ENCODE assay signal across 8 cellular contexts in genomic region chr19:42219812-42220750, GRCh38. TPM values are rescaled to one million over a fixed set of nuclear protein-coding genes. Genes with fewer than 3 reads are reported as not detected.
A peak's percentile ranks its signal among the peaks of the same experiment; 100 is the strongest.
DNase-seq lines count a peak whose midpoint lies in the region; ATAC-seq, FAIRE-seq and TF ChIP-seq lines count a peak whose summit lies in the region.

Gene ZNF526 (plus strand): TSS chr19:42220312. CDS start chr19:42224404, 4,092 bp downstream.

- H4K12ac ChIP-seq in trophoblast cell (ENCODE audit: low read depth, low read length): peak within 1 kb of the TSS; percentile 84

- peak within 1 kb of the TSS; percentile 85 for H2AFZ ChIP-seq in trophoblast cell (ENCODE audit: insufficient read depth, low read length, poor library complexity)

- peak; percentile 99 for FAIRE-seq in GM12892 (lab: Jason Lieb, UNC)

- H3K36me3 ChIP-seq in adipocyte (ENCODE audit: control insufficient read depth, insufficient read depth, low read length, severe bottlenecking) (peaks cover 10% of the 10 kb centered on the region), trophoblast cell (ENCODE audit: control insufficient read depth in 1 of 2, insufficient read depth in 2 of 2, low read length in 2 of 2) (peaks cover 17 to 18% of the 10 kb centered on the region in 2 experiments), transverse colon (peaks cover 0 to 8% (median 3%) of the 10 kb centered on the region in 4 donors)

- no peaks in the 10 kb centered on the region for H3K27me3 ChIP-seq in adipocyte (replicated peaks; ENCODE audit: control insufficient read depth, insufficient read depth, low read length)
- no peaks in the 10 kb centered on the region for H3K27me3 ChIP-seq in trophoblast cell (ENCODE audit: insufficient read depth, low read length)
- H3K27me3 ChIP-seq in transverse colon: no peaks in the 10 kb centered on the region

- H3K79me1 ChIP-seq in trophoblast cell (ENCODE audit: low read length): peaks cover 20% of the 10 kb centered on the region

- H3K14ac ChIP-seq in trophoblast cell (ENCODE audit: low read length): peak within 1 kb of the TSS; percentile 81

- H3K4me3 ChIP-seq in adipocyte (ENCODE audit: low read length) (peak within 1 kb of the TSS; percentile 98), trophoblast cell (ENCODE audit: low read depth, low read length) (peak within 1 kb of the TSS; percentile 90), transverse colon (peak within 1 kb of the TSS; percentile 78 to 93 (median 86))

- no peak for TF ChIP-seq EP300 in transverse colon (IDR thresholded peaks at IDR 0.05; ENCODE audit: low read depth)

- H4K8ac ChIP-seq in trophoblast cell (ENCODE audit: low read depth, low read length): peak within 1 kb of the TSS; percentile 88

- H3K9me3 Mint-ChIP-seq in T-cell: no peaks in the 10 kb centered on the region

- DNase-seq in GM12892 (ENCODE audit: insufficient read length): peak; percentile 100
- DNase-seq in NCI-H146 (lab: John Stamatoyannopoulos, UW): peak; percentile 99
- DNase-seq in T-cell: peak; percentile 92 to 98 (median 96)
- DNase-seq in adipocyte (ENCODE audit: low read depth): peak; percentile 99
- peak; percentile 99 for DNase-seq in cardiac septum (ENCODE audit: low spot score)
- DNase-seq in trophoblast cell: peak; percentile 99 to 100
- peak; percentile 98 for DNase-seq in transverse colon

- H3K27ac Mint-ChIP-seq in T-cell: peak within 1 kb of the TSS; percentile 95

- peak within 1 kb of the TSS; percentile 29 for H2BK120ac ChIP-seq in trophoblast cell (ENCODE audit: insufficient read depth, low read length, poor library complexity)

- H4K91ac ChIP-seq in trophoblast cell (ENCODE audit: low read depth, low read length): peak within 1 kb of the TSS; percentile 74

- POLR2A ChIA-PET in T-cell (lab: Charles Lee): interaction anchor here (0.6 to 1.6 kb wide), 3 partner anchors 23 to 151 kb away, joined by 3 to 8 read pairs (median 5); partner anchors contain the start of gene GSK3A (in 1 of the 2)

- H3K23ac ChIP-seq in trophoblast cell (ENCODE audit: low read length): no peak within 1 kb of the TSS

- H3K4me1 Mint-ChIP-seq in T-cell: peaks cover 57 to 62% (median 58%) of the 10 kb centered on the region in 3 donors

- H3K9me3 ChIP-seq in adipocyte (ENCODE audit: control insufficient read depth, low read length) (no peaks in the 10 kb centered on the region), trophoblast cell (ENCODE audit: insufficient read depth, low read depth, low read length) (no peaks in the 10 kb centered on the region), transverse colon (no peaks in the 10 kb centered on the region)

- intact Hi-C loops in cardiac septum (cut with DNase I): loop anchor here (2.0 kb wide), 1 partner anchor 23 kb away; the partner anchor contains the start of gene GSK3A
- intact Hi-C loops in transverse colon (cut with DNase I; ENCODE audit: low total_unique reads): no loop called here

- no peak within 1 kb of the TSS for H2BK12ac ChIP-seq in trophoblast cell (ENCODE audit: low read length)

- peaks cover 23% of the 10 kb centered on the region for H3K79me2 ChIP-seq in trophoblast cell (ENCODE audit: control insufficient read depth, insufficient read depth, low read length, poor library complexity)

- H2AK5ac ChIP-seq in trophoblast cell (ENCODE audit: low read length): peak within 1 kb of the TSS; percentile 78

- H3K18ac ChIP-seq in trophoblast cell (ENCODE audit: low read length): peak within 1 kb of the TSS; percentile 76

- no CpG with 5 or more reads among the region's 53 CpGs for WGBS in trophoblast cell (ENCODE audit: extremely low coverage, insufficient coverage, insufficient read length)
- WGBS in transverse colon (ENCODE audit: low coverage in 1 of 2), 2 donors: 0 to 5% methylated on average over 7 to 53 of the region's 53 CpGs

- peak within 1 kb of the TSS; percentile 98 for H3K4me2 ChIP-seq in trophoblast cell (ENCODE audit: low read length)

- TF ChIP-seq POLR2A in GM12892 (IDR thresholded peaks at IDR 0.05; ENCODE audit: low read depth, low read length): peak; percentile 86
- peak; percentile 71 for TF ChIP-seq POLR2A in transverse colon (IDR thresholded peaks at IDR 0.05)

- H3K27me3 Mint-ChIP-seq in T-cell: no peaks in the 10 kb centered on the region

- H3K27ac ChIP-seq in trophoblast cell (ENCODE audit: low read depth, low read length) (peak within 1 kb of the TSS; percentile 83), transverse colon (peak within 1 kb of the TSS; percentile 93 to 95 (median 94))

- TF ChIP-seq CTCF in transverse colon (IDR thresholded peaks at IDR 0.05): no peak

- H3K4me1 ChIP-seq in adipocyte (ENCODE audit: control insufficient read depth, insufficient read depth, low read length) (peaks cover 32% of the 10 kb centered on the region), trophoblast cell (ENCODE audit: control insufficient read depth in 1 of 2, insufficient read depth in 2 of 2, low read length in 2 of 2) (peaks cover 8 to 19% of the 10 kb centered on the region in 2 experiments), transverse colon (peaks cover 13 to 55% (median 41%) of the 10 kb centered on the region in 4 donors)

- peak within 1 kb of the TSS; percentile 89 to 100 (median 99) for H3K4me3 Mint-ChIP-seq in T-cell

- CTCF ChIA-PET in T-cell (lab: Charles Lee): interaction anchor here in 1 of 2 donors (0.6 to 1.7 kb wide), 3 partner anchors 15 to 23 kb away, joined by 3 to 9 read pairs (median 5); partner anchors contain the start of gene GSK3A

- peak within 1 kb of the TSS; percentile 71 for H2BK5ac ChIP-seq in trophoblast cell (ENCODE audit: low read depth, low read length, poor library complexity)

- in situ Hi-C loops in transverse colon (cut with MboI; ENCODE audit: low pct_ligation_motif_present in 1 of 4, low pct_unique_long_range_greater_than_20kb in 1 of 4, low sequenced_read_pairs in 3 of 4): no loop called here

- ATAC-seq in HG02852 (IDR thresholded peaks at IDR 0.05; ENCODE audit: unreplicated experiment): peak; percentile 74
- ATAC-seq in T-cell (replicated peaks in 1 of 4): peak; percentile 83 to 88 (median 84)

- peaks cover 20% of the 10 kb centered on the region for H3K36me3 Mint-ChIP-seq in T-cell

- H3K9ac ChIP-seq in adipocyte (ENCODE audit: low read length) (peak within 1 kb of the TSS; percentile 98), trophoblast cell (ENCODE audit: low read length) (peak within 1 kb of the TSS; percentile 88)

- H3K4ac ChIP-seq in trophoblast cell (ENCODE audit: low read depth, low read length): peak within 1 kb of the TSS; percentile 94

RNA-seq across cellular contexts. Expression of gene ZNF526, which starts in this region (rescaled TPM):
- polyA plus RNA-seq in GM12892 (2012; ENCODE audit: missing spikeins): 3.5 TPM
- 10 to 100 TPM in 3 of 5 donors, 1 to 10 TPM in 2; 8.0 to 25.1 (median 23.1) TPM for total RNA-seq in T-cell
- total RNA-seq in cardiac septum: 4.1 TPM
- polyA plus RNA-seq in trophoblast cell (2013): 6.7 and 6.9 TPM in 2 replicates
- total RNA-seq in transverse colon: 10 to 100 TPM in 1 of 4 donors, 1 to 10 TPM in 3; 6.4 to 19.5 (median 6.8) TPM

Comparison
In these comparisons a context has a peak if more than half of its experiments do, and no peak if none do; other contexts are left out.
1. Peak in every context shown above with its lines: DNase-seq, ATAC-seq, H3K4me3 ChIP-seq and H3K27ac ChIP-seq.